Comparison of ENCODE assay signal across 24 cellular contexts in genomic region chrX:147119088-147119487, GRCh38.
"Had no signal": no experiment of that assay in that cellular context is flagged by ENCODE, and none has a peak within 500 bp of the region (broad histone marks: within the 10 kb centered on the region; RNA-seq: fewer than 3 reads in every experiment).

No MANE protein-coding gene starts in this region.

- H3K9me3 ChIP-seq: colonic mucosa, esophagus squamous epithelium, gastrocnemius medialis, left lung, lower lobe of right lung had no signal

- FAIRE-seq: endometrium, keratinocyte had no signal

- H3K4me3 ChIP-seq: colonic mucosa, esophagus squamous epithelium, gastrocnemius medialis, heart right ventricle, left lung, lower lobe of right lung, mucosa of descending colon had no signal

- ATAC-seq: effector memory CD8-positive, alpha-beta T cell; esophagus mucosa; gastrocnemius medialis; heart right ventricle; left cardiac atrium; left lung; left ventricle myocardium superior; lower lobe of right lung; mucosa of descending colon had no signal

- H3K36me3 ChIP-seq: colonic mucosa, esophagus squamous epithelium, gastrocnemius medialis, heart right ventricle, left lung, lower lobe of right lung had no signal

- H3K27me3 ChIP-seq: colonic mucosa, esophagus squamous epithelium, gastrocnemius medialis, heart right ventricle, left lung had no signal

- DNase-seq: colonic mucosa; cortex of kidney; effector CD8-positive, alpha-beta T cell; effector memory CD8-positive, alpha-beta T cell; endodermal cell; erythroblast; esophagus squamous epithelium; foreskin fibroblast; foreskin melanocyte; gastrocnemius medialis; glutamatergic neuron; head of caudate nucleus; heart right ventricle; hippocampal formation; left cardiac atrium; left lung; left ventricle myocardium superior; lower lobe of right lung; mesenchymal stem cell; mucosa of descending colon had no signal

- H3K4me1 ChIP-seq: colonic mucosa, esophagus squamous epithelium, gastrocnemius medialis, heart right ventricle, left lung, lower lobe of right lung had no signal

- H3K27ac ChIP-seq: colonic mucosa, epithelial cell of prostate, esophagus squamous epithelium, gastrocnemius medialis, heart right ventricle, left lung, lower lobe of right lung had no signal
